ENCODE assay signal across 8 cellular contexts in the genomic region with DNA sequence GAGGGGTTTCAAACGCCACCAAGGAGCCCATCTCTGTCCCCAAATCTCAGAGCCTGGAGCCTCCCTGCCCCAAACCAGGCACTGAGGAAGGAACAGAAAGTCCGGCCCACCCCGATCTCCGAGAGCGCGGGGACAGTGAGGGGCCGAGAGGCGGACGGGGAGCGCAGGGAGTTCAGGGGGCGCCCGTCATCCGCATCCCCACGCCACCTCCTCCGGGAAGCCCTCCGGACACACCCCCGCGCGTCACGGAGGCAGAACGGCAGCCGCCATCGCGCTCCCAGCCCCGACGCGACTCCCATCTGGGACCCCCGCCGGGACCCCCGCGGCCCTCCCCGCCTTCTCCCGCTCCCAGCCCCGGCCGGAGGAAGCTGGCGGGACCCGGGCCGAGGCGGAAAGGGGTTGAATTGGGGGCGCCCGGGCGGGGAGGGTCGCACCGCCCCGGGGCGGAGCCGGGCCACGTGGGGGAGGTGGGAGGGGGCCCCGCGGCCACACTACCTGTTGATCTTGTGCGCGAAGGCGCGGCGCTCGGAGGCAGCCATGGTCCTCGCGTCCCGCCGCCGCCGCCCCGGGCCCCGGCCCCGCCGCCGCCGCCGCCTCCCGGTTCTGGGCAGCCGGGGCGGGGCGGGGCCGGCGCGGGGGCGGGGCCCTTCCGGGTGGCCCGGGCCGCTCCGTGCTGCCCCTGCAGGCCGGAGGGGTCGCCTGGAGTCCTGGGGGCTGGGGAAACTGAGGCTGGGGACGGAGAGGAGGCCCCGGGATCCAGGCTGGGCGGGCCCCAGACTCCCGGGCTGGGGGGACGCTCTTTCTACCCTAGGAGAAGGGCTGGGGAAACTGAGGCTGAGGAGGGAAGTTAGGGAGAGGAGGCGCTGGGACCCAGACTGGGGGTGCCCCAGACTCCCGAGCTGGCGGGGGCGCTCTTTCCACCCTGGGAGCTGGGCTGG. TPM values are rescaled to one million over a fixed set of nuclear protein-coding genes. Genes with fewer than 3 reads are reported as not detected.
DNase-seq lines count a peak whose midpoint lies in the region; ATAC-seq and TF ChIP-seq lines count a peak whose summit lies in the region.

A gene with protein sequence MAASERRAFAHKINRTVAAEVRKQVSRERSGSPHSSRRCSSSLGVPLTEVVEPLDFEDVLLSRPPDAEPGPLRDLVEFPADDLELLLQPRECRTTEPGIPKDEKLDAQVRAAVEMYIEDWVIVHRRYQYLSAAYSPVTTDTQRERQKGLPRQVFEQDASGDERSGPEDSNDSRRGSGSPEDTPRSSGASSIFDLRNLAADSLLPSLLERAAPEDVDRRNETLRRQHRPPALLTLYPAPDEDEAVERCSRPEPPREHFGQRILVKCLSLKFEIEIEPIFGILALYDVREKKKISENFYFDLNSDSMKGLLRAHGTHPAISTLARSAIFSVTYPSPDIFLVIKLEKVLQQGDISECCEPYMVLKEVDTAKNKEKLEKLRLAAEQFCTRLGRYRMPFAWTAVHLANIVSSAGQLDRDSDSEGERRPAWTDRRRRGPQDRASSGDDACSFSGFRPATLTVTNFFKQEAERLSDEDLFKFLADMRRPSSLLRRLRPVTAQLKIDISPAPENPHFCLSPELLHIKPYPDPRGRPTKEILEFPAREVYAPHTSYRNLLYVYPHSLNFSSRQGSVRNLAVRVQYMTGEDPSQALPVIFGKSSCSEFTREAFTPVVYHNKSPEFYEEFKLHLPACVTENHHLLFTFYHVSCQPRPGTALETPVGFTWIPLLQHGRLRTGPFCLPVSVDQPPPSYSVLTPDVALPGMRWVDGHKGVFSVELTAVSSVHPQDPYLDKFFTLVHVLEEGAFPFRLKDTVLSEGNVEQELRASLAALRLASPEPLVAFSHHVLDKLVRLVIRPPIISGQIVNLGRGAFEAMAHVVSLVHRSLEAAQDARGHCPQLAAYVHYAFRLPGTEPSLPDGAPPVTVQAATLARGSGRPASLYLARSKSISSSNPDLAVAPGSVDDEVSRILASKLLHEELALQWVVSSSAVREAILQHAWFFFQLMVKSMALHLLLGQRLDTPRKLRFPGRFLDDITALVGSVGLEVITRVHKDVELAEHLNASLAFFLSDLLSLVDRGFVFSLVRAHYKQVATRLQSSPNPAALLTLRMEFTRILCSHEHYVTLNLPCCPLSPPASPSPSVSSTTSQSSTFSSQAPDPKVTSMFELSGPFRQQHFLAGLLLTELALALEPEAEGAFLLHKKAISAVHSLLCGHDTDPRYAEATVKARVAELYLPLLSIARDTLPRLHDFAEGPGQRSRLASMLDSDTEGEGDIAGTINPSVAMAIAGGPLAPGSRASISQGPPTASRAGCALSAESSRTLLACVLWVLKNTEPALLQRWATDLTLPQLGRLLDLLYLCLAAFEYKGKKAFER (N-terminal part only) (minus strand): TSS at position 623 of the 938 bp plus-strand sequence. CDS start 84 bp downstream, at position 539.

- H3K4me3 Mint-ChIP-seq in CD4-positive, CD25-positive, alpha-beta regulatory T cell: peak within 1 kb of the TSS; percentile 58 to 87 (median 81)
- peak within 1 kb of the TSS; percentile 75 for H3K4me3 Mint-ChIP-seq in progenitor cell of endocrine pancreas (ENCODE audit: low read depth)

- peak; percentile 41 for TF ChIP-seq CTCF in cardiac muscle cell (IDR thresholded peaks at IDR 0.05; ENCODE audit: low read depth, low read length)
- TF ChIP-seq CTCF in progenitor cell of endocrine pancreas (IDR thresholded peaks at IDR 0.05; ENCODE audit: unreplicated experiment): peak; percentile 61

- H3K27me3 ChIP-seq in CD4-positive, CD25-positive, alpha-beta regulatory T cell (ENCODE audit: control insufficient read depth, insufficient read depth, low read length): peaks cover 5% of the 10 kb centered on the region
- no peaks in the 10 kb centered on the region for H3K27me3 ChIP-seq in HUES6 (ENCODE audit: control insufficient read depth, insufficient read depth, low read length)
- H3K27me3 ChIP-seq in cardiac muscle cell: no peaks in the 10 kb centered on the region

- no peak for DNase-seq in CD4-positive, CD25-positive, alpha-beta regulatory T cell
- DNase-seq in activated naive CD4-positive, alpha-beta T cell treated with anti-CD3 and anti-CD28 coated beads, Interleukin-2, amount 50 U/mL, for 16 hours: peak; percentile 39
- DNase-seq in cardiac muscle cell (ENCODE audit: low read depth in 1 of 2, low spot score in 1 of 2) (peak in 1 of 2 donors; percentile 49), progenitor cell of endocrine pancreas (ENCODE audit: low spot score, unreplicated experiment) (peak; percentile 24), COLO829 (ENCODE audit: low spot score) (no peak), DMS153 treated with DMSO at 0.1 percent for 48 hours (lab: John Stamatoyannopoulos, UW; ENCODE audit: unreplicated experiment) (no peak), SIG-M5 treated with dmso at 0.1 percent for 504 hours (lab: John Stamatoyannopoulos, UW; ENCODE audit: unreplicated experiment) (no peak)

- H3K27ac Mint-ChIP-seq in CD4-positive, CD25-positive, alpha-beta regulatory T cell: peak within 1 kb of the TSS in 1 of 3 donors; percentile 65
- H3K27ac Mint-ChIP-seq in progenitor cell of endocrine pancreas: peak within 1 kb of the TSS; percentile 79

- H3K9ac ChIP-seq in HUES6 (ENCODE audit: low read length): peak within 1 kb of the TSS; percentile 38

- ATAC-seq in CD4-positive, CD25-positive, alpha-beta regulatory T cell (ENCODE audit: low read depth in 2 of 2): peak; percentile 31 to 57

- no peaks in the 10 kb centered on the region for H3K9me3 ChIP-seq in CD4-positive, CD25-positive, alpha-beta regulatory T cell (ENCODE audit: control insufficient read depth in 2 of 2, low read length in 2 of 2)
- H3K9me3 ChIP-seq in HUES6 (ENCODE audit: control insufficient read depth, insufficient read depth, low read depth, low read length): no peaks in the 10 kb centered on the region
- H3K9me3 ChIP-seq in cardiac muscle cell (ENCODE audit: low read depth): no peaks in the 10 kb centered on the region

- H3K4me3 ChIP-seq in CD4-positive, CD25-positive, alpha-beta regulatory T cell (ENCODE audit: low read depth, low read length): no peak within 1 kb of the TSS
- peak within 1 kb of the TSS; percentile 89 for H3K4me3 ChIP-seq in HUES6 (ENCODE audit: low read depth, low read length)
- peak within 1 kb of the TSS; percentile 100 for H3K4me3 ChIP-seq in cardiac muscle cell

- H3K27ac ChIP-seq in CD4-positive, CD25-positive, alpha-beta regulatory T cell (ENCODE audit: insufficient read depth, low read length, poor library complexity, severe bottlenecking): no peak within 1 kb of the TSS
- H3K27ac ChIP-seq in HUES6 (ENCODE audit: low read depth, low read length) (no peak within 1 kb of the TSS), cardiac muscle cell (no peak within 1 kb of the TSS)

- H3K4me1 ChIP-seq in CD4-positive, CD25-positive, alpha-beta regulatory T cell (ENCODE audit: control insufficient read depth, insufficient read depth, low read length, poor library complexity, severe bottlenecking): peaks cover 9% of the 10 kb centered on the region
- H3K4me1 ChIP-seq in HUES6 (ENCODE audit: control insufficient read depth, insufficient read depth, low read length) (peaks cover 8% of the 10 kb centered on the region; the same call in 1 of the 2 replicates), cardiac muscle cell (ENCODE audit: low read depth) (no peaks in the 10 kb centered on the region)

- H3K9me3 Mint-ChIP-seq in CD4-positive, CD25-positive, alpha-beta regulatory T cell: peaks cover 0 to 1% (median 0%) of the 10 kb centered on the region in 7 donors
- H3K9me3 Mint-ChIP-seq in progenitor cell of endocrine pancreas (ENCODE audit: low read depth): no peaks in the 10 kb centered on the region

- no peaks in the 10 kb centered on the region for H3K36me3 ChIP-seq in CD4-positive, CD25-positive, alpha-beta regulatory T cell (ENCODE audit: control insufficient read depth, insufficient read depth, low read length)
- H3K36me3 ChIP-seq in HUES6 (ENCODE audit: control insufficient read depth, insufficient read depth, low read length): no peaks in the 10 kb centered on the region
- H3K36me3 ChIP-seq in cardiac muscle cell: no peaks in the 10 kb centered on the region

- H3K27me3 Mint-ChIP-seq in CD4-positive, CD25-positive, alpha-beta regulatory T cell: peaks cover 13% of the 10 kb centered on the region
- no peaks in the 10 kb centered on the region for H3K27me3 Mint-ChIP-seq in progenitor cell of endocrine pancreas

- H3K4me1 Mint-ChIP-seq in CD4-positive, CD25-positive, alpha-beta regulatory T cell: peaks cover 0 to 6% (median 0%) of the 10 kb centered on the region in 4 donors
- peaks cover 15% of the 10 kb centered on the region for H3K4me1 Mint-ChIP-seq in progenitor cell of endocrine pancreas (ENCODE audit: low read depth)

- no peaks in the 10 kb centered on the region for H3K36me3 Mint-ChIP-seq in CD4-positive, CD25-positive, alpha-beta regulatory T cell
- H3K36me3 Mint-ChIP-seq in progenitor cell of endocrine pancreas (ENCODE audit: insufficient read depth): no peaks in the 10 kb centered on the region

RNA-seq across cellular contexts. Expression of the gene that starts here (rescaled TPM):
- 2.8 TPM for total RNA-seq in CD4-positive, CD25-positive, alpha-beta regulatory T cell
- 1 to 10 TPM in 1 of 4 donors, under 1 TPM in 2, not detected in 1; 0.07 to 1.1 (median 0.12) TPM for polyA plus RNA-seq in CD4-positive, CD25-positive, alpha-beta regulatory T cell
- 9.1 and 75.6 TPM in 2 replicates for total RNA-seq in cardiac muscle cell
- polyA plus RNA-seq in cardiac muscle cell: 12.2 and 21.5 TPM in 2 replicates
- 88.0 and 89.1 TPM in 2 replicates for total RNA-seq in progenitor cell of endocrine pancreas

Comparison
In these comparisons a context has a peak if more than half of its experiments do, and no peak if none do; other contexts are left out.
1. DNase-seq: peak in activated naive CD4-positive, alpha-beta T cell treated with anti-CD3 and anti-CD28 coated beads, Interleukin-2, amount 50 U/mL, for 16 hours (single experiment) and progenitor cell of endocrine pancreas (single experiment); none in CD4-positive, CD25-positive, alpha-beta regulatory T cell (0 of 3), COLO829 (single experiment), DMS153 treated with DMSO at 0.1 percent for 48 hours (single experiment) and SIG-M5 treated with dmso at 0.1 percent for 504 hours (single experiment).